ENCODE assay signal across 8 cellular contexts in genomic region chr10:33661580-33662269, GRCh38.
DNase-seq lines count a peak whose midpoint lies in the region; ATAC-seq and TF ChIP-seq lines count a peak whose summit lies in the region.

No MANE protein-coding gene starts in this region.

- no peaks in the 10 kb centered on the region for H4K20me1 ChIP-seq in OCI-LY7 (ENCODE audit: insufficient read depth, low read length)

- H3K36me3 ChIP-seq in heart left ventricle (no peaks in the 10 kb centered on the region), OCI-LY7 (ENCODE audit: insufficient read depth, low read length) (no peaks in the 10 kb centered on the region)

- peaks cover 10% of the 10 kb centered on the region for H3K27me3 Mint-ChIP-seq in activated CD8-positive, alpha-beta T cell treated with anti-CD3 and anti-CD28 coated beads for 36 hours

- POLR2A ChIA-PET in activated CD8-positive, alpha-beta T cell treated with anti-CD3 and anti-CD28 coated beads for 36 hours (lab: Charles Lee), result no interaction called here
- POLR2A ChIA-PET in OCI-LY7 (lab: Charles Lee), result no interaction called here

- H3K9me2 ChIP-seq in OCI-LY7 (ENCODE audit: insufficient read depth, low read length), result no peaks in the 10 kb centered on the region

- no TSS peak for BruUV-seq in OCI-LY7 (replicated peaks; lab: Mats Ljungman, UMichigan)

- H2AFZ ChIP-seq in OCI-LY7 (ENCODE audit: low read length), result no peak overlapping the region

- TF ChIP-seq CTCF in heart left ventricle (IDR thresholded peaks at IDR 0.05) (no peak), OCI-LY7 (conservative IDR thresholded peaks at IDR 0.05; ENCODE audit: low read length) (no peak)
- TF ChIP-seq CTCF in activated CD8-positive, alpha-beta T cell treated with anti-CD3 and anti-CD28 coated beads for 36 hours (IDR thresholded peaks at IDR 0.05), result no peak

- H3K4me2 ChIP-seq in OCI-LY7 (ENCODE audit: low read length), result no peak overlapping the region

- no peaks in the 10 kb centered on the region for H3K27me3 ChIP-seq in heart left ventricle

- H3K79me2 ChIP-seq in OCI-LY7 (ENCODE audit: insufficient read depth, low read depth, low read length), result no peaks in the 10 kb centered on the region

- DNase-seq in HPDE6-E6E7 (ENCODE audit: extremely low spot score) (peak; percentile 21), SKM-1 treated with dmso at 0.1 percent for 144 hours (lab: John Stamatoyannopoulos, UW; ENCODE audit: unreplicated experiment) (peak; percentile 78), heart left ventricle (peak; percentile 69 to 88 (median 82)), sciatic nerve (ENCODE audit: low spot score) (peak; percentile 83), OCI-LY7 (ENCODE audit: low spot score) (no peak)
- DNase-seq in activated CD8-positive, alpha-beta T cell treated with anti-CD3 and anti-CD28 coated beads for 36 hours, result no peak

- H3K4me1 ChIP-seq in heart left ventricle (peaks cover 0 to 46% (median 20%) of the 10 kb centered on the region in 12 donors), OCI-LY7 (ENCODE audit: insufficient read depth, low read length, poor library complexity, severe bottlenecking) (no peaks in the 10 kb centered on the region)

- H3K4me3 Mint-ChIP-seq in activated CD8-positive, alpha-beta T cell treated with anti-CD3 and anti-CD28 coated beads for 36 hours, result no peak overlapping the region

- CTCF ChIA-PET in activated CD8-positive, alpha-beta T cell treated with anti-CD3 and anti-CD28 coated beads for 36 hours (lab: Charles Lee), result no interaction called here
- CTCF ChIA-PET in OCI-LY7 (lab: Charles Lee; ENCODE audit: unreplicated experiment), result no interaction called here

- peak overlapping the region in 10 of 12 donors; percentile 7 to 86 (median 28) for H3K27ac ChIP-seq in heart left ventricle
- H3K27ac ChIP-seq in OCI-LY7 (ENCODE audit: low read depth, low read length, poor library complexity, severe bottlenecking), result no peak overlapping the region

- peaks cover 0 to 15% (median 3%) of the 10 kb centered on the region in 12 donors for H3K9me3 ChIP-seq in heart left ventricle
- no peaks in the 10 kb centered on the region for H3K9me3 ChIP-seq in OCI-LY7 (ENCODE audit: low read length)

- H3K36me3 Mint-ChIP-seq in activated CD8-positive, alpha-beta T cell treated with anti-CD3 and anti-CD28 coated beads for 36 hours (ENCODE audit: low read depth), result no peaks in the 10 kb centered on the region

- H3K4me1 Mint-ChIP-seq in activated CD8-positive, alpha-beta T cell treated with anti-CD3 and anti-CD28 coated beads for 36 hours (ENCODE audit: low read depth), result no peaks in the 10 kb centered on the region

- TF ChIP-seq POLR2A in heart left ventricle (IDR thresholded peaks at IDR 0.05), result no peak

- peaks cover 2% of the 10 kb centered on the region for H3K9me3 Mint-ChIP-seq in activated CD8-positive, alpha-beta T cell treated with anti-CD3 and anti-CD28 coated beads for 36 hours

- H3K27ac Mint-ChIP-seq in activated CD8-positive, alpha-beta T cell treated with anti-CD3 and anti-CD28 coated beads for 36 hours, result no peak overlapping the region

- intact Hi-C loops in heart left ventricle (cut with DNase I) (loop anchor here in 2 of 10 donors (5.0 to 10.0 kb wide), 2 partner anchors 56 to 327 kb away; partner anchors contain the start of gene NRP1 (in 1 of the 2)), sciatic nerve (cut with DNase I) (no loop called here), OCI-LY7 (cut with micrococcal nuclease; ENCODE audit: unreplicated experiment) (no loop called here)
- intact Hi-C loops in activated CD8-positive, alpha-beta T cell treated with anti-CD3 and anti-CD28 coated beads for 36 hours (cut with micrococcal nuclease), result no loop called here

- WGBS in heart left ventricle, 4 donors, result 38 to 47% (median 43%) methylated on average over 15 of the region's 15 CpGs

- H3K4me3 ChIP-seq in heart left ventricle (peak overlapping the region in 3 of 12 donors; percentile 1 to 15 (median 13)), OCI-LY7 (ENCODE audit: low read depth, low read length, poor library complexity, severe bottlenecking) (no peak overlapping the region)

- ATAC-seq in heart left ventricle, result peak; percentile 52 to 90 (median 86)
- ATAC-seq in sciatic nerve, result peak; percentile 92
- no peak for ATAC-seq in activated CD8-positive, alpha-beta T cell treated with anti-CD3 and anti-CD28 coated beads for 36 hours
- no peak for ATAC-seq in HG02852 (IDR thresholded peaks at IDR 0.05; ENCODE audit: unreplicated experiment)
- no peak for ATAC-seq in GM21360 (IDR thresholded peaks at IDR 0.05; ENCODE audit: unreplicated experiment)

Comparison
In these comparisons a context has a peak if more than half of its experiments do, and no peak if none do; other contexts are left out.
1. DNase-seq: peak in HPDE6-E6E7 (single experiment), SKM-1 treated with dmso at 0.1 percent for 144 hours (single experiment), heart left ventricle (5 of 5) and sciatic nerve (single experiment); none in activated CD8-positive, alpha-beta T cell treated with anti-CD3 and anti-CD28 coated beads for 36 hours (single experiment) and OCI-LY7 (single experiment).
2. ATAC-seq: peak in heart left ventricle (4 of 4) and sciatic nerve (single experiment); none in activated CD8-positive, alpha-beta T cell treated with anti-CD3 and anti-CD28 coated beads for 36 hours (single experiment), HG02852 (single experiment) and GM21360 (single experiment).